In the genomic region with DNA sequence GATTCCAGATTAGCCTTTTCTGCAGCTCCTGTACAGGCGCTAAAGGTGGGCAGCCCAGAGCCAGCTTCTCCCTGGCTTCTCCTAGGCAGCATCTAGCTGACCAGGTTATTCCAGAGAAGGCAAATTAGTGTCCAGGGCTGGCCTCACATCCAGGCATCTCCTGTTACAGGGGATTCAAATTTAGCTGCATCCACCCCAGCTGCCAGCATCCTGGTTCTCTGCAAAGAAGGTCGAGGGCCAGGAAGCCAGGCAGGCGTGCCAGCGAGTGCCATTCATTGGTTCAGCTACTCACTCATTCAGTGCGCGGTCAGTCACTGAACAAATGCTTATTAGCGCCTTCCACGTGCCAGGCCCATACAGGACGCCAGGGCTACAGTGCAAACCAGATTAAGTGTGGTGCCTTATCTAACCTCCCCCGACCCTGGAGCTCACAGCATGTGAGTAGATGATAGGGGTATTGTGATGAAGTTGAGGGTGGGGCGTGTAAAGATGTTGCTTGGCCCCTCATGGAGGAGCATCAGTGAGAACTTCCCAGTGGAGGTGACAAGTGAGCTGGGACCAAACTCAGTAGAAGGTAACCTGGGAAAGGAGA, we compare ENCODE assay signal across 15 cellular contexts.
"Had no signal": no experiment of that assay in that cellular context is flagged by ENCODE, and none has a peak within 500 bp of the region (broad histone marks: within the 10 kb centered on the region; RNA-seq: fewer than 3 reads in every experiment).

No MANE protein-coding gene starts in this region.

- DNase-seq: activated CD4-positive, alpha-beta memory T cell treated with anti-CD3 and anti-CD28 coated beads for 36 hours; activated gamma-delta T cell; activated naive CD8-positive, alpha-beta T cell treated with anti-CD3 and anti-CD28 coated beads for 36 hours; activated T-cell treated with anti-CD3 and anti-CD28 coated beads, Interleukin-2, amount 50 U/mL, for 48 hours; cerebellar nuclear complex; dermis blood vessel endothelial cell; esophagus squamous epithelium; foreskin fibroblast; mesenchymal stem cell; pancreas; retina; stimulated activated CD4-positive, alpha-beta T cell treated with anti-CD3 and anti-CD28 coated beads, Interleukin-15, amount 100 ng/mL, for 24 hours; stimulated activated CD4-positive, alpha-beta T cell treated with anti-CD3 and anti-CD28 coated beads, Interleukin-4, amount 100 ng/mL, for 24 hours; T-helper 2 cell had no signal

- H3K4me1 ChIP-seq: pancreas had no signal

- H3K36me3 ChIP-seq: esophagus squamous epithelium, pancreas had no signal

- H3K4me3 ChIP-seq: esophagus squamous epithelium, pancreas had no signal

- H3K27ac ChIP-seq: esophagus squamous epithelium, pancreas had no signal

- H3K27me3 ChIP-seq: pancreas had no signal

- ATAC-seq: left lobe of liver, pancreas had no signal

- H3K9me3 ChIP-seq: esophagus squamous epithelium, pancreas had no signal
